In the genomic region with DNA sequence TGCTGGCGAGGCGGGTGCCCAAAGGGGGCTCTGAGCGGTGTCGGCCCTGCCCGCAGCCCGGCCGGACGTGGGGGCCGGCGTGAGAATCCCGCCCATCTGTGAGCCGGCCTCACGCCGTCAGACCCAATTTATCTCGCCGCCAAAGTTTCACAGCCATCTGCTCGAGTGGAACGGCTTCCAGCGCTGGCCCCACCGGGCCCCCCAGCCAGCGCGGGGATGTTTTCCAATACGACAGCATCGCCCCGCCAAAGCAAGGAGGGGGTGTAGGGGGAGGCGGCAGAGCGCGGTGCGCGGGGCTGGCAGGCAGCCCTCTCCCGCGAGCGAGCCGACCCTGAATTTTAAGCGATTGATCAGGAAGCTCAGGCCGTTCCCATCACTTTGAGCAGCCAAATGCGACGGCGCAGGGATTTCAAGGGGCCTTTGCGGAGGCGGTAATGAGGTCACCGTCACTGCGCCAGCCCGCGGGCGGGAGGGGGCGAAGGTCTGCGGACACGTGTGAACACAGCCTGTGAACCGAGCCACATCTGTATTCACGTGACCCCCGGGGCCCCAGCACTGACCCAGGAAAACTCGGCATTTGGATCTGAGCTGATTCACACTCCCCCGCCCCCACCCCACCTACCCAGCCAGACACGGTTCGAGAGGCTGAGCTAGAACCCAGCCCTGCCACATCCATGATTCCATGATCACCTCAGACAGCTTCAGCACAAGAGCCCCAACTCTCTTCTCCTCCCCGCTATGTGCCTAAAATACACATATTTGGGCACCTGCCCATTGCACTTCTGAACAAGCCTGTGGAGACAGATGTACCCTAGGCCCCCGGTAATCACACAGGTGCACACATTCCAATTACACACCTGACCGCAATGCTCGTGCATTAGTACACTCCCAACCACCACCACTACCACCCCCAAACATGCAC, we compare ENCODE assay signal across 8 cellular contexts. TPM values are rescaled to one million over a fixed set of nuclear protein-coding genes. Genes with fewer than 3 reads are reported as not detected.
DNase-seq lines count a peak whose midpoint lies in the region; ATAC-seq and TF ChIP-seq lines count a peak whose summit lies in the region.

No MANE protein-coding gene starts in this region.

- peaks cover 2% of the 10 kb centered on the region for H3K36me3 Mint-ChIP-seq in activated CD4-positive, alpha-beta T cell treated with anti-CD3 and anti-CD28 coated beads, Interleukin-2, amount 10 ng/mL, durations not matched to agents 7 days and 5 days (ENCODE audit: low read depth)
- H3K36me3 Mint-ChIP-seq in mesothelial cell of epicardium, result no peaks in the 10 kb centered on the region

- H3K9me3 Mint-ChIP-seq in activated CD4-positive, alpha-beta T cell treated with anti-CD3 and anti-CD28 coated beads, Interleukin-2, amount 10 ng/mL, durations not matched to agents 7 days and 5 days, result no peaks in the 10 kb centered on the region
- no peaks in the 10 kb centered on the region for H3K9me3 Mint-ChIP-seq in mesothelial cell of epicardium

- POLR2A ChIA-PET in activated CD4-positive, alpha-beta T cell treated with anti-CD3 and anti-CD28 coated beads, Interleukin-2, amount 10 ng/mL, durations not matched to agents 7 days and 5 days (lab: Charles Lee), result interaction anchor here (0.6 kb wide), 1 partner anchor 140 kb away, joined by 3 read pairs; no protein-coding TSS in a partner anchor

- CTCF ChIA-PET in activated CD4-positive, alpha-beta T cell treated with anti-CD3 and anti-CD28 coated beads, Interleukin-2, amount 10 ng/mL, durations not matched to agents 7 days and 5 days (lab: Charles Lee), result interaction anchor here (0.6 to 8.2 kb wide), 6 partner anchors 11 to 88 kb away, joined by 3 to 62 read pairs (median 3); no protein-coding TSS in a partner anchor

- peak overlapping the region; percentile 64 for H3K4me3 Mint-ChIP-seq in activated CD4-positive, alpha-beta T cell treated with anti-CD3 and anti-CD28 coated beads, Interleukin-2, amount 10 ng/mL, durations not matched to agents 7 days and 5 days
- peak overlapping the region; percentile 61 for H3K4me3 Mint-ChIP-seq in mesothelial cell of epicardium

- H3K27ac Mint-ChIP-seq in activated CD4-positive, alpha-beta T cell treated with anti-CD3 and anti-CD28 coated beads, Interleukin-2, amount 10 ng/mL, durations not matched to agents 7 days and 5 days, result peak overlapping the region; percentile 51
- H3K27ac Mint-ChIP-seq in mesothelial cell of epicardium, result no peak overlapping the region

- peak; percentile 19 for DNase-seq in DMS79 (lab: John Stamatoyannopoulos, UW)
- no peak for DNase-seq in DMS79 treated with DMSO at 0.1 percent for 48 hours (lab: John Stamatoyannopoulos, UW)
- DNase-seq in activated CD4-positive, alpha-beta T cell treated with anti-CD3 and anti-CD28 coated beads, Interleukin-2, amount 10 ng/mL, durations not matched to agents 7 days and 5 days, result no peak
- DNase-seq in ecto neural progenitor cell (ENCODE audit: low spot score), result peak; percentile 77
- DNase-seq in mesothelial cell of epicardium (ENCODE audit: low spot score in 2 of 2, unreplicated experiment in 2 of 2), result no peak
- peak; percentile 48 for DNase-seq in stimulated activated CD8-positive, alpha-beta memory T cell treated with anti-CD3 and anti-CD28 coated beads, Interleukin-7, amount 100 ng/mL, for 48 hours (ENCODE audit: extremely low read depth in 1 of 2, low read depth in 1 of 2)
- no peak for DNase-seq in DMS153 treated with DMSO at 0.1 percent for 48 hours (lab: John Stamatoyannopoulos, UW; ENCODE audit: unreplicated experiment)

- peaks cover 19% of the 10 kb centered on the region for H3K4me1 Mint-ChIP-seq in activated CD4-positive, alpha-beta T cell treated with anti-CD3 and anti-CD28 coated beads, Interleukin-2, amount 10 ng/mL, durations not matched to agents 7 days and 5 days
- peaks cover 53% of the 10 kb centered on the region for H3K4me1 Mint-ChIP-seq in mesothelial cell of epicardium

- no peak for TF ChIP-seq CTCF in mesothelial cell of epicardium (IDR thresholded peaks at IDR 0.05; ENCODE audit: unreplicated experiment)

- ATAC-seq in HG03521 (IDR thresholded peaks at IDR 0.05; ENCODE audit: unreplicated experiment), result peak; percentile 5

- H3K27me3 Mint-ChIP-seq in activated CD4-positive, alpha-beta T cell treated with anti-CD3 and anti-CD28 coated beads, Interleukin-2, amount 10 ng/mL, durations not matched to agents 7 days and 5 days, result peaks cover 58% of the 10 kb centered on the region
- H3K27me3 Mint-ChIP-seq in mesothelial cell of epicardium (ENCODE audit: low read depth), result peaks cover 40% of the 10 kb centered on the region

RNA-seq across cellular contexts. Expression of a gene that starts 47.8 kb away (rescaled TPM):
- total RNA-seq in activated CD4-positive, alpha-beta T cell treated with anti-CD3 and anti-CD28 coated beads, Interleukin-2, amount 10 ng/mL, durations not matched to agents 7 days and 5 days, result not detected
- total RNA-seq in mesothelial cell of epicardium, result 0.78 to 0.95 TPM (median 0.86 TPM) in 3 replicates

Comparison
In these comparisons a context has a peak if more than half of its experiments do, and no peak if none do; other contexts are left out.
1. DNase-seq: peak in DMS79 (single experiment), ecto neural progenitor cell (single experiment) and stimulated activated CD8-positive, alpha-beta memory T cell treated with anti-CD3 and anti-CD28 coated beads, Interleukin-7, amount 100 ng/mL, for 48 hours (2 of 2); none in DMS79 treated with DMSO at 0.1 percent for 48 hours (single experiment), activated CD4-positive, alpha-beta T cell treated with anti-CD3 and anti-CD28 coated beads, Interleukin-2, amount 10 ng/mL, durations not matched to agents 7 days and 5 days (single experiment), mesothelial cell of epicardium (0 of 2) and DMS153 treated with DMSO at 0.1 percent for 48 hours (single experiment).